ENCODE assay signal across 27 cellular contexts in the genomic region with DNA sequence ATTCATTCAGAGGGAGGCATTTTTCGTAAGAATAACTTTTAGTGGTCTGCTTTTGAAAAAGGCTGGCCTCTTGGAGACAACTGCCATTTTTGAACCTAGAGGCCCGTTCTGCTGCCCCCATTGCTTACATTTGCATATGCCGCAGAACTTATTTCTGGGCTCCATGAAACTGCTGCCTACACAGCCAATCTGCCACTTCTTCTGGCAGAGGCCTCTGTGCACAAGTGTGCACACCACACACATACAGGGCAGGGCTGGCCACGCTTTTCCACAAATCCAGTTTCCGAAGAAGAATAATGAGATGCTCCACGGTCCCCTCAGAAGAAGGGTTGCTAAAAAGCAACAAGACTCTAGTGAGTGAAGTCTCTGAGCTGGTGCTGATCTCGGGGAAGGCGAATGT. TPM values are rescaled to one million over a fixed set of nuclear protein-coding genes. Genes with fewer than 3 reads are reported as not detected.
"Had no signal": no experiment of that assay in that cellular context is flagged by ENCODE, and none has a peak within 500 bp of the region (broad histone marks: within the 10 kb centered on the region; RNA-seq: fewer than 3 reads in every experiment).

No MANE protein-coding gene starts in this region.

- DNase-seq: stimulated activated CD4-positive, alpha-beta T cell treated with anti-CD3 and anti-CD28 coated beads, Interleukin-2, amount 100 ng/mL, for 48 hours; stimulated activated CD4-positive, alpha-beta T cell treated with anti-CD3 and anti-CD28 coated beads, Interleukin-4, amount 100 ng/mL, for 1 hour; stimulated activated CD4-positive, alpha-beta T cell treated with anti-CD3 and anti-CD28 coated beads, Interleukin-4, amount 100 ng/mL, for 24 hours; stimulated activated CD4-positive, alpha-beta T cell treated with anti-CD3 and anti-CD28 coated beads, Interleukin-4, amount 100 ng/mL, for 4 hours; stimulated activated CD8-positive, alpha-beta memory T cell treated with anti-CD3 and anti-CD28 coated beads, Interleukin-4, amount 100 ng/mL, for 48 hours; stimulated activated naive B cell treated with anti-CD40 and anti-IgM and Interleukin-4, amounts not matched to agents 10 μg/mL and 1 μg/mL and 100 μg/mL, for 72 hours; stimulated activated naive CD4-positive, alpha-beta T cell; stimulated activated naive CD4-positive, alpha-beta T cell treated with Interleukin-2 at 50 U/mL for 16 hours; stimulated activated naive CD8-positive, alpha-beta T cell treated with anti-CD3 and anti-CD28 coated beads, Interleukin-15, amount 100 ng/mL, for 72 hours; stimulated activated naive CD8-positive, alpha-beta T cell treated with anti-CD3 and anti-CD28 coated beads, Interleukin-15, Interleukin-2, amounts not matched to agents 100 U/mL and 50 U/mL, for 24 hours; stomach; substantia nigra; testis; thyroid gland; tibial artery; transverse colon; trophoblast cell; upper lobe of left lung; upper lobe of right lung; uterus had no signal

- H3K4me3 ChIP-seq: stomach, suprapubic skin, testis, thoracic aorta, thyroid gland, tibial artery, tibial nerve, transverse colon, upper lobe of left lung, upper lobe of right lung, uterus, vagina had no signal

- H3K36me3 ChIP-seq: stomach, suprapubic skin, thoracic aorta, thyroid gland, tibial artery, tibial nerve, transverse colon, upper lobe of left lung, upper lobe of right lung, uterus, vagina had no signal

- H3K27ac ChIP-seq: stomach, suprapubic skin, testis, thoracic aorta, thyroid gland, tibial artery, tibial nerve, transverse colon, upper lobe of left lung, upper lobe of right lung, uterus, vagina had no signal

- H3K4me1 ChIP-seq: stomach, suprapubic skin, thyroid gland, tibial artery, tibial nerve, transverse colon, upper lobe of left lung, upper lobe of right lung, uterus, vagina had no signal

- ATAC-seq: stimulated activated effector memory CD8-positive, alpha-beta T cell treated with anti-CD3 and anti-CD28 coated beads, Interleukin-12 subunit alpha, Interleukin-12 subunit beta, amount 100 ng/mL, for 72 hours; stimulated activated memory B cell treated with anti-CD40 and anti-IgM and Interleukin-4, amounts not matched to agents 10 μg/mL and 1 μg/mL and 100 μg/mL, for 72 hours; stimulated activated naive B cell treated with anti-CD40 and anti-IgM and Interleukin-4, amounts not matched to agents 10 μg/mL and 1 μg/mL and 100 μg/mL, for 72 hours; stimulated activated naive CD8-positive, alpha-beta T cell treated with anti-CD3 and anti-CD28 coated beads, Interleukin-15, amount 100 ng/mL, for 72 hours; stimulated activated naive CD8-positive, alpha-beta T cell treated with anti-CD3 and anti-CD28 coated beads, Interleukin-15, Interleukin-2, amounts not matched to agents 100 U/mL and 50 U/mL, for 24 hours; upper lobe of right lung had no signal

- H3K27me3 ChIP-seq: suprapubic skin, testis, thyroid gland, tibial artery, tibial nerve, transverse colon, upper lobe of left lung, upper lobe of right lung, uterus, vagina had no signal

- H3K9me3 ChIP-seq: stomach, suprapubic skin, testis, thoracic aorta, thyroid gland, tibial artery, tibial nerve, transverse colon, upper lobe of left lung, upper lobe of right lung, uterus, vagina had no signal

RNA-seq across cellular contexts. Expression of a gene that starts 56.2 kb away (rescaled TPM):
- total RNA-seq: subcutaneous adipose tissue, thoracic aorta had no signal
